Comparison of ENCODE assay signal across 11 cellular contexts in genomic region chr1:225450491-225451191, GRCh38.
DNase-seq lines count a peak whose midpoint lies in the region; ATAC-seq lines count a peak whose summit lies in the region.
"Had no signal": no experiment of that assay in that cellular context is flagged by ENCODE, and none has a peak within 500 bp of the region (broad histone marks: within the 10 kb centered on the region; RNA-seq: fewer than 3 reads in every experiment).

No MANE protein-coding gene starts in this region.

- H3K36me3 ChIP-seq in BLaER1 treated with 17β-estradiol and CSF1 and Interleukin-3, amounts not matched to agents 10 nM and 100 nM, result no peaks in the 10 kb centered on the region
- H3K36me3 ChIP-seq in muscle layer of colon (ENCODE audit: insufficient read depth, low read length), result peaks cover 8% of the 10 kb centered on the region

- H3K4me3 Mint-ChIP-seq in dendritic cell treated with granulocyte-macrophage colony-stimulating factor and Interleukin-4, amounts not matched to agents 40 ng/mL and 50 ng/mL, for 4 days, result no peak overlapping the region
- H3K4me3 Mint-ChIP-seq: CD8-positive, alpha-beta T cell; GM23338 had no signal

- peak; percentile 63 for DNase-seq in NCI-H69 (lab: John Stamatoyannopoulos, UW)
- no peak for DNase-seq in SKM-1 treated with dmso at 0.1 percent for 144 hours (lab: John Stamatoyannopoulos, UW; ENCODE audit: unreplicated experiment)
- DNase-seq in GDM1 (lab: John Stamatoyannopoulos, UW), result no peak
- DNase-seq: NCI-H1694 had no signal

- H3K27ac Mint-ChIP-seq in dendritic cell treated with granulocyte-macrophage colony-stimulating factor and Interleukin-4, amounts not matched to agents 40 ng/mL and 50 ng/mL, for 4 days, result peak overlapping the region; percentile 63
- H3K27ac Mint-ChIP-seq: CD8-positive, alpha-beta T cell; GM23338 had no signal

- peak overlapping the region in 8 of 11 experiments; percentile 0 to 96 (median 25); a peak in 8 of 22 replicates for H3K27ac ChIP-seq in BLaER1 treated with 17β-estradiol and CSF1 and Interleukin-3, amounts not matched to agents 10 nM and 100 nM
- H3K27ac ChIP-seq in muscle layer of colon (ENCODE audit: low read depth, low read length), result peak overlapping the region; percentile 68

- H3K4me1 Mint-ChIP-seq in dendritic cell treated with granulocyte-macrophage colony-stimulating factor and Interleukin-4, amounts not matched to agents 40 ng/mL and 50 ng/mL, for 4 days (ENCODE audit: low read depth), result peaks cover 69% of the 10 kb centered on the region

- H3K4me3 ChIP-seq in BLaER1 treated with 17β-estradiol and CSF1 and Interleukin-3, amounts not matched to agents 10 nM and 100 nM, result no peak overlapping the region
- H3K4me3 ChIP-seq in muscle layer of colon (ENCODE audit: low read depth in 1 of 2, low read length in 2 of 2), result no peak overlapping the region
- H3K4me3 ChIP-seq: GM23338 had no signal

- H3K9me3 ChIP-seq in BLaER1 treated with 17β-estradiol and CSF1 and Interleukin-3, amounts not matched to agents 10 nM and 100 nM (replicated peaks in 1 of 11), result peaks cover 0 to 9% (median 2%) of the 10 kb centered on the region in 11 experiments; a peak in 11 of 22 replicates
- H3K9me3 ChIP-seq in muscle layer of colon (ENCODE audit: low read length), result no peaks in the 10 kb centered on the region

- H3K4me1 ChIP-seq in BLaER1 treated with 17β-estradiol and CSF1 and Interleukin-3, amounts not matched to agents 10 nM and 100 nM, result peaks cover 39 to 91% (median 68%) of the 10 kb centered on the region in 10 experiments
- peaks cover 86% of the 10 kb centered on the region for H3K4me1 ChIP-seq in muscle layer of colon (ENCODE audit: insufficient read depth, low read length)

- peak overlapping the region in 6 of 11 experiments; percentile 0 to 86 (median 48); a peak in 11 of 22 replicates for H3K4me2 ChIP-seq in BLaER1 treated with 17β-estradiol and CSF1 and Interleukin-3, amounts not matched to agents 10 nM and 100 nM
- H3K4me2 ChIP-seq: GM23338 had no signal

- H3K27me3 ChIP-seq in BLaER1 treated with 17β-estradiol and CSF1 and Interleukin-3, amounts not matched to agents 10 nM and 100 nM, result no peaks in the 10 kb centered on the region
- no peaks in the 10 kb centered on the region for H3K27me3 ChIP-seq in muscle layer of colon (ENCODE audit: control insufficient read depth in 1 of 2, insufficient read depth in 2 of 2, low read length in 2 of 2)

- no peak for ATAC-seq in HG03280 (IDR thresholded peaks at IDR 0.05; ENCODE audit: unreplicated experiment)
- ATAC-seq in HG02678 (IDR thresholded peaks at IDR 0.05; ENCODE audit: unreplicated experiment), result no peak
- ATAC-seq: CD8-positive, alpha-beta T cell; GM23338 had no signal

- H3K9me3 Mint-ChIP-seq in dendritic cell treated with granulocyte-macrophage colony-stimulating factor and Interleukin-4, amounts not matched to agents 40 ng/mL and 50 ng/mL, for 4 days, result no peaks in the 10 kb centered on the region
- H3K9me3 Mint-ChIP-seq: CD8-positive, alpha-beta T cell; GM23338 had no signal

- H3K9ac ChIP-seq in BLaER1 treated with 17β-estradiol and CSF1 and Interleukin-3, amounts not matched to agents 10 nM and 100 nM, result no peak overlapping the region; a peak in 1 of 22 replicates
- peak overlapping the region; percentile 6 for H3K9ac ChIP-seq in muscle layer of colon (ENCODE audit: low read length)

- intact Hi-C loops in dendritic cell treated with granulocyte-macrophage colony-stimulating factor and Interleukin-4, amounts not matched to agents 40 ng/mL and 50 ng/mL, for 4 days (cut with micrococcal nuclease), result no loop called here

- no peaks in the 10 kb centered on the region for H3K36me3 Mint-ChIP-seq in dendritic cell treated with granulocyte-macrophage colony-stimulating factor and Interleukin-4, amounts not matched to agents 40 ng/mL and 50 ng/mL, for 4 days (ENCODE audit: low read depth)
- H3K36me3 Mint-ChIP-seq: CD8-positive, alpha-beta T cell had no signal

- no peaks in the 10 kb centered on the region for H3K27me3 Mint-ChIP-seq in dendritic cell treated with granulocyte-macrophage colony-stimulating factor and Interleukin-4, amounts not matched to agents 40 ng/mL and 50 ng/mL, for 4 days

- H4K20me1 ChIP-seq in BLaER1 treated with 17β-estradiol and CSF1 and Interleukin-3, amounts not matched to agents 10 nM and 100 nM, result no peaks in the 10 kb centered on the region
